ENCODE assay signal across 8 cellular contexts in the genomic region with DNA sequence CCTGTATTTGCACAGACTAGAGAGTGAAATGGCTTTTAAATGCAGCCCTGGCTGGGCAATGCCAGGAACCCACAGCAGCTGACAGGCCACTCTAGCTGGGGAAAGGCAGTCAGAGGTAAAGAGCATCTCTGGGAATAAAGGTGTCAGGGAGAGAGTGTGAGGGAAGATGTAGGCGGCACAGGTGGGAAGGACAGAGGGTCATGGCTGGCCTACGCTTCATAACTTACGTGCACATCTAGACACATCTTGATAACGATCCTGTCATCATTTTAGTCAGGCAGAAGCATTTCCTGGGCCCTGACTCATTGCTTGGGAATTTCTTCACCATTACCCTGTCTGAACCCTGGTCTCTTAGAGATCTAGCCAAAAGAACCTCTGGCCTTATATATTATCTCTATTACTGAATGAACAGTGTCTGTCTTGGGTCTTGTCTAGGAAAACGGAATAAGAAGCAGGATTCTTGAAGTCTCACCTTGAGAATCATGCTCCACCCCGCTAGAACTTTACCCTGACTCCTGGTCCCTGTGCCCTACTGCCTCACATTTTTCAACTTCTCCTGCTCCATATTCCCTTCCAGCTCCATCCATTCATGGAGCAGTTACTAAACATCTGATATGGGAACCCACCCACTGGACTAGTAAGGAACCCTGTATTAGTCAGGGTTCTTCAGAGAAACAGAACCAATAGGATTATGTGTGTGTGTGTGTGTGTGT.
A peak's percentile ranks its signal among the peaks of the same experiment; 100 is the strongest.
DNase-seq lines count a peak whose midpoint lies in the region; ATAC-seq and TF ChIP-seq lines count a peak whose summit lies in the region.
"Had no signal": no experiment of that assay in that cellular context is flagged by ENCODE, and none has a peak within 500 bp of the region (broad histone marks: within the 10 kb centered on the region; RNA-seq: fewer than 3 reads in every experiment).

No MANE protein-coding gene starts in this region.

- no peaks in the 10 kb centered on the region for H3K36me3 ChIP-seq in osteoblast (ENCODE audit: insufficient read depth, low read length)
- H3K36me3 ChIP-seq in stomach: no peaks in the 10 kb centered on the region
- H3K36me3 ChIP-seq: right lobe of liver had no signal

- no peak for TF ChIP-seq EP300 in stomach (IDR thresholded peaks at IDR 0.05)

- WGBS in stomach, 5 donors: 69 to 86% (median 83%) methylated on average over 6 of the region's 6 CpGs

- no peaks in the 10 kb centered on the region for H3K27me3 ChIP-seq in osteoblast (ENCODE audit: insufficient read depth, low read length)
- no peaks in the 10 kb centered on the region for H3K27me3 ChIP-seq in stomach
- H3K27me3 ChIP-seq: right lobe of liver had no signal

- H3K4me2 ChIP-seq in osteoblast (ENCODE audit: insufficient read depth, low read length): peak overlapping the region; percentile 70

- H3K9me3 ChIP-seq in osteoblast (ENCODE audit: low read depth, low read length) (no peaks in the 10 kb centered on the region), stomach (no peaks in the 10 kb centered on the region)
- H3K9me3 ChIP-seq: right lobe of liver had no signal

- H3K4me3 Mint-ChIP-seq in chondrocyte (ENCODE audit: unreplicated experiment): no peak overlapping the region

- DNase-seq in GM12865 (ENCODE audit: low read depth) (peak; percentile 5), NAMALWA (ENCODE audit: low spot score) (peak; percentile 11), chondrocyte (ENCODE audit: low spot score) (no peak), osteoblast (ENCODE audit: insufficient read length, low spot score, missing footprints) (peak; percentile 18), cerebellar nuclear complex (lab: John Stamatoyannopoulos, UW) (no peak), stomach (no peak)
- DNase-seq: right lobe of liver had no signal

- peak overlapping the region; percentile 90 for H3K27ac Mint-ChIP-seq in chondrocyte (ENCODE audit: unreplicated experiment)

- H3K27me3 Mint-ChIP-seq in chondrocyte (ENCODE audit: low read depth): no peaks in the 10 kb centered on the region

- peak overlapping the region; percentile 90 for H3K27ac ChIP-seq in osteoblast (ENCODE audit: low read depth, low read length)
- no peak overlapping the region for H3K27ac ChIP-seq in stomach
- H3K27ac ChIP-seq: right lobe of liver had no signal

- TF ChIP-seq CTCF in GM12865 (IDR thresholded peaks at IDR 0.05; ENCODE audit: insufficient read depth, low read depth, low read length, missing control alignments) (no peak), chondrocyte (IDR thresholded peaks at IDR 0.05) (no peak), osteoblast (IDR thresholded peaks at IDR 0.05; ENCODE audit: extremely low read depth, low read depth, low read length) (no peak), stomach (IDR thresholded peaks at IDR 0.05) (no peak)

- H4K20me1 ChIP-seq in osteoblast (ENCODE audit: insufficient read depth, low read length): no peaks in the 10 kb centered on the region

- H2AFZ ChIP-seq in osteoblast (ENCODE audit: low read length): peak overlapping the region; percentile 76

- no peaks in the 10 kb centered on the region for H3K79me2 ChIP-seq in osteoblast (ENCODE audit: insufficient read depth, low read length)

- no peaks in the 10 kb centered on the region for H3K36me3 Mint-ChIP-seq in chondrocyte (ENCODE audit: low read depth)

- intact Hi-C loops in stomach (cut with DNase I; ENCODE audit: low total_unique reads): no loop called here

- H3K4me1 Mint-ChIP-seq in chondrocyte (ENCODE audit: low read depth): peaks cover 32% of the 10 kb centered on the region

- H3K4me3 ChIP-seq in GM12865 (ENCODE audit: low read depth, low read length): no peak overlapping the region
- no peak overlapping the region for H3K4me3 ChIP-seq in osteoblast (ENCODE audit: insufficient read depth, low read length)
- H3K4me3 ChIP-seq in stomach: no peak overlapping the region
- H3K4me3 ChIP-seq: right lobe of liver had no signal

- no peak for TF ChIP-seq POLR2A in stomach (IDR thresholded peaks at IDR 0.05)

- H3K4me1 ChIP-seq in osteoblast (ENCODE audit: insufficient read depth, low read length): peaks cover 33% of the 10 kb centered on the region
- peaks cover 0 to 26% (median 9%) of the 10 kb centered on the region in 4 donors for H3K4me1 ChIP-seq in stomach
- H3K4me1 ChIP-seq: right lobe of liver had no signal

- no peak for ATAC-seq in HG02610 (IDR thresholded peaks at IDR 0.05; ENCODE audit: unreplicated experiment)

- no peaks in the 10 kb centered on the region for H3K9me3 Mint-ChIP-seq in chondrocyte (ENCODE audit: low read depth)

Comparison
In these comparisons a context has a peak if more than half of its experiments do, and no peak if none do; other contexts are left out.
1. DNase-seq: peak in GM12865 (single experiment), NAMALWA (single experiment) and osteoblast (single experiment); none in chondrocyte (single experiment), cerebellar nuclear complex (0 of 2) and stomach (single experiment).